8 cellular contexts compared by ENCODE assay signal in genomic region chr21:43719748-43720538, GRCh38. TPM values are rescaled to one million over a fixed set of nuclear protein-coding genes. Genes with fewer than 3 reads are reported as not detected.
A peak's percentile ranks its signal among the peaks of the same experiment; 100 is the strongest.
DNase-seq lines count a peak whose midpoint lies in the region; ATAC-seq and TF ChIP-seq lines count a peak whose summit lies in the region.

No MANE protein-coding gene starts in this region.

- H3K36me3 ChIP-seq in mesodermal cell (ENCODE audit: control insufficient read depth, insufficient read depth, low read length) (peaks cover 12% of the 10 kb centered on the region), aorta (ENCODE audit: control insufficient read depth in 1 of 2, insufficient read depth in 2 of 2, low read length in 1 of 2) (no peaks in the 10 kb centered on the region)

- DNase-seq in NCI-H345 (lab: John Stamatoyannopoulos, UW) (peak; percentile 28), NCI-H345 treated with DMSO at 0.1 percent for 48 hours (lab: John Stamatoyannopoulos, UW; ENCODE audit: unreplicated experiment) (no peak), MV-4-11 (lab: John Stamatoyannopoulos, UW) (peak; percentile 7), choroid plexus epithelial cell (ENCODE audit: low read depth) (no peak), aorta (peak; percentile 69 to 74)
- DNase-seq in stimulated activated naive CD4-positive, alpha-beta T cell (lab: John Stamatoyannopoulos, UW): no peak

- intact Hi-C loops in aorta (cut with DNase I): loop anchor here (2.0 to 10.0 kb wide), 3 partner anchors 37 to 61 kb away; partner anchors contain the start of genes CSTB (in 1 of the 2), HSF2BP (in 1 of the 2) and RRP1B (in 1 of the 2)

- TF ChIP-seq CTCF in choroid plexus epithelial cell (conservative IDR thresholded peaks at IDR 0.05; ENCODE audit: low read depth, low read length): no peak

- H3K4me3 ChIP-seq in choroid plexus epithelial cell (ENCODE audit: low read depth, low read length) (peak overlapping the region; percentile 92), mesodermal cell (ENCODE audit: extremely low read depth, insufficient read depth, low read length, poor library complexity, severe bottlenecking) (peak overlapping the region; percentile 81), aorta (ENCODE audit: low read length in 2 of 2) (peak overlapping the region; percentile 77 to 92)

- WGBS in mesodermal cell (ENCODE audit: insufficient coverage in 2 of 2), 2 experiments: 19 to 22% methylated on average over 45 to 48 of the region's 49 CpGs
- WGBS in aorta, 2 donors: 7% methylated on average over 49 of the region's 49 CpGs

- ATAC-seq in aorta (ENCODE audit: low FRiP score) (peak; percentile 6), GM21576 (IDR thresholded peaks at IDR 0.05; ENCODE audit: unreplicated experiment) (no peak)

- no peaks in the 10 kb centered on the region for H3K27me3 ChIP-seq in aorta (ENCODE audit: control insufficient read depth in 1 of 2, insufficient read depth in 2 of 2, low read length in 1 of 2)

- H3K9me3 ChIP-seq in mesodermal cell (ENCODE audit: control insufficient read depth, low read length): no peaks in the 10 kb centered on the region
- no peaks in the 10 kb centered on the region for H3K9me3 ChIP-seq in aorta (ENCODE audit: control insufficient read depth, low read length)

- H3K4me1 ChIP-seq in mesodermal cell (ENCODE audit: control insufficient read depth, insufficient read depth, low read length, poor library complexity, severe bottlenecking) (peaks cover 11% of the 10 kb centered on the region), aorta (ENCODE audit: control insufficient read depth in 1 of 2, insufficient read depth in 2 of 2, low read length in 2 of 2) (no peaks in the 10 kb centered on the region)

- H3K27ac ChIP-seq in mesodermal cell (ENCODE audit: low read depth, low read length, severe bottlenecking) (no peak overlapping the region), aorta (ENCODE audit: low read depth in 1 of 2, low read length in 2 of 2) (peak overlapping the region in 1 of 2 donors; percentile 66)

RNA-seq across cellular contexts. Expression of gene PDXK, which starts 1.0 kb away (rescaled TPM):
- 75.8 TPM for polyA plus RNA-seq in mesodermal cell (2013, experiment 1 of 2)
- 65.7 TPM for polyA plus RNA-seq in mesodermal cell (2013, experiment 2 of 2)
- 10 to 100 TPM; 90.7 to 94.4 TPM for total RNA-seq in aorta
- 10 to 100 TPM; 25.8 to 38.2 TPM for polyA plus RNA-seq in aorta

RNA-seq across cellular contexts. Expression of gene CSTB, which starts 56.2 kb away (rescaled TPM):
- 51.1 TPM for polyA plus RNA-seq in mesodermal cell (2013, experiment 1 of 2)
- polyA plus RNA-seq in mesodermal cell (2013, experiment 2 of 2): 45.0 TPM
- total RNA-seq in aorta: 10 to 100 TPM; 30.3 to 44.3 TPM
- 10 to 100 TPM; 44.6 to 71.6 TPM for polyA plus RNA-seq in aorta

Comparison
In these comparisons a context has a peak if more than half of its experiments do, and no peak if none do; other contexts are left out.
1. DNase-seq: peak in NCI-H345 (single experiment), MV-4-11 (single experiment) and aorta (2 of 2); none in NCI-H345 treated with DMSO at 0.1 percent for 48 hours (single experiment), choroid plexus epithelial cell (single experiment) and stimulated activated naive CD4-positive, alpha-beta T cell (0 of 6).
2. Peak in every context shown above with its lines, with median percentiles within 50 percentile points of each other: H3K4me3 ChIP-seq.